In the genomic region with DNA sequence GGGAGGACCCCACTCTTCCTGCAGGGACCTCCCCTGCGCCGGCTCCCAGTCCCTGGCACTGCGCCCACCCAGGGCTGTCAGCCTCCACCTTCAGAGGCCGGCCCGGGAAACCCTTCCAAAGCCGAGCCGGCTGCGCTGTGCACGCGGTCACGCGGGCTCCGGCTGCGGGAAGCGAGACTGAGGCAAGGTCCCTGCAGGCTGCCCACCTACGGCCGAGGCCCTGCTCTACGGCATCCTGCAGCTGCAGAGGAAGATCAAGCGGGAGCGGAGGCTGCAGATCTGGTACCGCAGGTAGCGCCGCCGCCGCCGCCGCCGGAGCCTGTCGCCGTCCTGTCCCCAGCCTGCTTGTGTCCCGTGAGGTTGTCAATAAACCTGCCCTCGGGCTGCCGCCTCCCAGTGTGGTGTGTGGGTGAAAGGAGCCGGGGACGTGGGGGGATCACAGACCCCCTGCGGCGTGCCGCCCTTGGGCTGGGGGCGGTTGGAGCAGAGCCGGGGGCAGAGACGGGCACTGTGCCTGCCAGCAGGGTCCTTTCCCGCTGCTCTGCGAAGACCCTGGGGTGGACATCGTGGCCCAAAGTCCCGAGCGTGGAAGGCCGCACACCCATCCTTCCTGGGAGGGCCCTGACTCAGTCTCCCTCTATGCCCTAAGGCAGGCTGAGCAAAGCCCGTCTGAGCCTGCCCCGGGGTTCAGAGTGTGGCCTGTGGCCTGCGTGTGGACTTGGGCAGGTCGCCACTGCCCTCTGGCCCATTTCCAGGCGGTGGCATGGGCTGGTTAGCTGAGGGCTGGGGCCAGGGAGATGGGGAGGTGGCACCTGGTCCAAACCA, we compare ENCODE assay signal across 13 cellular contexts. TPM values are rescaled to one million over a fixed set of nuclear protein-coding genes. Genes with fewer than 3 reads are reported as not detected.
DNase-seq lines count a peak whose midpoint lies in the region; ATAC-seq, FAIRE-seq and TF ChIP-seq lines count a peak whose summit lies in the region.
"Had no signal": no experiment of that assay in that cellular context is flagged by ENCODE, and none has a peak within 500 bp of the region (broad histone marks: within the 10 kb centered on the region; RNA-seq: fewer than 3 reads in every experiment).

No MANE protein-coding gene starts in this region.

- H3K27ac Mint-ChIP-seq in HFFc6, result no peak overlapping the region
- H3K27ac Mint-ChIP-seq: activated naive CD4-positive, alpha-beta T cell treated with anti-CD3 and anti-CD28 coated beads, Interleukin-2, amount 10 ng/mL, durations not matched to agents 7 days and 5 days had no signal

- H3K4me2 ChIP-seq in BLaER1, result peak overlapping the region; percentile 70; the same call in 1 of the 2 replicates
- no peak overlapping the region for H3K4me2 ChIP-seq in PC-3 (ENCODE audit: low read length)

- BruUV-seq in PC-3 (replicated peaks; lab: Mats Ljungman, UMichigan), result no TSS peak

- intact Hi-C loops in PC-3 (cut with micrococcal nuclease), result no loop called here
- intact Hi-C loops in kidney (cut with DNase I), result no loop called here

- H3K4me3 ChIP-seq in BLaER1, result no peak overlapping the region
- H3K4me3 ChIP-seq in PC-3 (ENCODE audit: low read length), result no peak overlapping the region
- no peak overlapping the region for H3K4me3 ChIP-seq in kidney (ENCODE audit: low read length in 2 of 2)
- H3K4me3 ChIP-seq: prostate gland had no signal

- H3K4me1 Mint-ChIP-seq in HFFc6 (ENCODE audit: low read depth), result peaks cover 4% of the 10 kb centered on the region; the same call in 1 of the 2 replicates

- CTCF ChIA-PET in PC-3 (lab: Charles Lee), result no interaction called here

- DNase-seq in PC-3 (no peak), kidney (peak; percentile 74), HFFc6 (no peak)
- no peak for DNase-seq in activated T-cell treated with anti-CD3 and anti-CD28 coated beads, Interleukin-2, amount 50 U/mL, for 1 hour
- DNase-seq: activated naive CD4-positive, alpha-beta T cell treated with anti-CD3 and anti-CD28 coated beads, Interleukin-2, amount 10 ng/mL, durations not matched to agents 7 days and 5 days; DMS153; NCI-H226 had no signal

- no peak overlapping the region for H3K4me3 Mint-ChIP-seq in HFFc6
- H3K4me3 Mint-ChIP-seq: activated naive CD4-positive, alpha-beta T cell treated with anti-CD3 and anti-CD28 coated beads, Interleukin-2, amount 10 ng/mL, durations not matched to agents 7 days and 5 days had no signal

- H3K36me3 ChIP-seq in BLaER1, result peaks cover 83% of the 10 kb centered on the region
- no peaks in the 10 kb centered on the region for H3K36me3 ChIP-seq in PC-3 (ENCODE audit: low read depth, low read length)
- H3K36me3 ChIP-seq in kidney (ENCODE audit: control insufficient read depth in 1 of 2, insufficient read depth in 2 of 2, low read length in 2 of 2), result peaks cover 12 to 15% of the 10 kb centered on the region in 2 donors

- H3K36me3 Mint-ChIP-seq in HFFc6 (ENCODE audit: low read depth), result peaks cover 11% of the 10 kb centered on the region; the same call in 1 of the 2 replicates

- H3K27me3 ChIP-seq in BLaER1 (no peaks in the 10 kb centered on the region), PC-3 (ENCODE audit: low read length) (no peaks in the 10 kb centered on the region)

- POLR2A ChIA-PET in PC-3 (lab: Charles Lee; ENCODE audit: unreplicated experiment), result no interaction called here

- H4K20me1 ChIP-seq in BLaER1, result peaks cover 68% of the 10 kb centered on the region
- no peaks in the 10 kb centered on the region for H4K20me1 ChIP-seq in PC-3 (ENCODE audit: low read length)

- no peak overlapping the region for H3K27ac ChIP-seq in BLaER1
- H3K27ac ChIP-seq in PC-3 (ENCODE audit: low read length), result no peak overlapping the region
- no peak overlapping the region for H3K27ac ChIP-seq in kidney (ENCODE audit: low read depth in 2 of 2, low read length in 2 of 2)
- H3K27ac ChIP-seq: prostate gland had no signal

- peaks cover 3% of the 10 kb centered on the region; the same call in 1 of the 2 replicates for H3K79me2 ChIP-seq in PC-3 (ENCODE audit: low read length)

- no peaks in the 10 kb centered on the region for H3K9me3 Mint-ChIP-seq in HFFc6
- H3K9me3 Mint-ChIP-seq: activated naive CD4-positive, alpha-beta T cell treated with anti-CD3 and anti-CD28 coated beads, Interleukin-2, amount 10 ng/mL, durations not matched to agents 7 days and 5 days had no signal

- peaks cover 48% of the 10 kb centered on the region for H3K4me1 ChIP-seq in BLaER1
- no peaks in the 10 kb centered on the region for H3K4me1 ChIP-seq in PC-3 (ENCODE audit: insufficient read depth, low read length)
- H3K4me1 ChIP-seq in kidney (ENCODE audit: control insufficient read depth in 1 of 2, insufficient read depth in 1 of 2, low read depth in 1 of 2, low read length in 2 of 2), result peaks cover 0 to 3% of the 10 kb centered on the region in 2 donors
- H3K4me1 ChIP-seq: prostate gland had no signal

- H3K9me2 ChIP-seq in PC-3 (replicated peaks; ENCODE audit: low read length), result no peaks in the 10 kb centered on the region

- H3K9ac ChIP-seq in BLaER1 (no peak overlapping the region), PC-3 (ENCODE audit: low read length) (no peak overlapping the region), kidney (ENCODE audit: low read length in 2 of 2) (no peak overlapping the region)

- H3K9me3 ChIP-seq in BLaER1 (no peaks in the 10 kb centered on the region), PC-3 (ENCODE audit: low read length) (no peaks in the 10 kb centered on the region), kidney (ENCODE audit: control insufficient read depth in 1 of 2, low read length in 2 of 2) (no peaks in the 10 kb centered on the region)
- H3K9me3 ChIP-seq: prostate gland had no signal

- H2AFZ ChIP-seq in PC-3 (ENCODE audit: low read length), result no peak overlapping the region

- FAIRE-seq in kidney (lab: Jason Lieb, UNC), result no peak
- FAIRE-seq: endometrium, frontal cortex, urothelium cell line had no signal

- H3F3A ChIP-seq in PC-3 (ENCODE audit: low read length, unreplicated experiment), result no peaks in the 10 kb centered on the region

- no peak for TF ChIP-seq CTCF in PC-3 (conservative IDR thresholded peaks at IDR 0.05; ENCODE audit: low read depth, low read length)
- TF ChIP-seq CTCF in kidney (IDR thresholded peaks at IDR 0.05; ENCODE audit: borderline replicate concordance, extremely low read depth, insufficient read depth), result no peak
- TF ChIP-seq CTCF in HFFc6 (IDR thresholded peaks at IDR 0.05), result no peak

- ATAC-seq in PC-3 (peak; percentile 19; the same call in 1 of the 2 replicates), HG03025 (IDR thresholded peaks at IDR 0.05; ENCODE audit: low FRiP score, unreplicated experiment) (no peak)

- 0 out of 2 replicates have a peak, but pooled peaks cover 1% of the 10 kb centered on the region for H3K27me3 Mint-ChIP-seq in HFFc6 (ENCODE audit: insufficient read depth)
- H3K27me3 Mint-ChIP-seq: activated naive CD4-positive, alpha-beta T cell treated with anti-CD3 and anti-CD28 coated beads, Interleukin-2, amount 10 ng/mL, durations not matched to agents 7 days and 5 days had no signal

RNA-seq across cellular contexts. Expression of a gene that starts 5.9 kb away (rescaled TPM):
- total RNA-seq in PC-3 (2014; rRNA removed) (74.9 and 75.6 TPM in 2 replicates), kidney (16.3 TPM)
- 209 TPM for polyA plus RNA-seq in kidney (ENCODE audit: insufficient read depth, low read depth, low replicate concordance)
- 10 to 100 TPM; 55.2 to 71.3 (median 67.7) TPM for total RNA-seq in HFFc6 (2021; fragmentation: NEBNext Ultra II Directional; extraction: Animal tissue kit (Norgen Biotek cat#: 25700))

RNA-seq across cellular contexts. Expression of a gene that starts 11.7 kb away (rescaled TPM):
- total RNA-seq in PC-3 (2014; rRNA removed) (102 and 111 TPM in 2 replicates), kidney (85.5 TPM)
- 265 TPM for polyA plus RNA-seq in kidney (ENCODE audit: insufficient read depth, low read depth, low replicate concordance)
- 100 to 1,000 TPM in 2 of 6 experiments, 10 to 100 TPM in 4; 91.9 to 105 (median 97.6) TPM for total RNA-seq in HFFc6 (2021; fragmentation: NEBNext Ultra II Directional; extraction: Animal tissue kit (Norgen Biotek cat#: 25700))

RNA-seq across cellular contexts. Expression of a gene that starts 12.0 kb away (rescaled TPM):
- 177 and 178 TPM in 2 replicates for total RNA-seq in PC-3 (2014; rRNA removed)
- total RNA-seq in kidney, result 98.5 TPM
- polyA plus RNA-seq in kidney (ENCODE audit: insufficient read depth, low read depth, low replicate concordance), result 47.7 TPM
- 100 to 1,000 TPM in 4 of 6 experiments, 10 to 100 TPM in 2; 87.2 to 109 (median 103) TPM for total RNA-seq in HFFc6 (2021; fragmentation: NEBNext Ultra II Directional; extraction: Animal tissue kit (Norgen Biotek cat#: 25700))

RNA-seq across cellular contexts. Expression of a gene that starts 42.8 kb away (rescaled TPM):
- total RNA-seq in PC-3 (2014; rRNA removed) (1,797 and 2,672 TPM in 2 replicates), kidney (893 TPM)
- 1,823 TPM for polyA plus RNA-seq in kidney (ENCODE audit: insufficient read depth, low read depth, low replicate concordance)
- 1,000 to 10,000 TPM; 1,047 to 1,358 (median 1,277) TPM for total RNA-seq in HFFc6 (2021; fragmentation: NEBNext Ultra II Directional; extraction: Animal tissue kit (Norgen Biotek cat#: 25700))

RNA-seq across cellular contexts. Expression of a gene that starts 54.5 kb away (rescaled TPM):
- total RNA-seq in PC-3 (2014; rRNA removed) (0.29 and 1.4 TPM in 2 replicates), kidney (0.25 TPM)
- polyA plus RNA-seq in kidney (ENCODE audit: insufficient read depth, low read depth, low replicate concordance), result not detected
- total RNA-seq in HFFc6 (2021; fragmentation: NEBNext Ultra II Directional; extraction: Animal tissue kit (Norgen Biotek cat#: 25700)), result under 1 TPM; 0.18 to 0.47 (median 0.32) TPM
